In the genomic region with DNA sequence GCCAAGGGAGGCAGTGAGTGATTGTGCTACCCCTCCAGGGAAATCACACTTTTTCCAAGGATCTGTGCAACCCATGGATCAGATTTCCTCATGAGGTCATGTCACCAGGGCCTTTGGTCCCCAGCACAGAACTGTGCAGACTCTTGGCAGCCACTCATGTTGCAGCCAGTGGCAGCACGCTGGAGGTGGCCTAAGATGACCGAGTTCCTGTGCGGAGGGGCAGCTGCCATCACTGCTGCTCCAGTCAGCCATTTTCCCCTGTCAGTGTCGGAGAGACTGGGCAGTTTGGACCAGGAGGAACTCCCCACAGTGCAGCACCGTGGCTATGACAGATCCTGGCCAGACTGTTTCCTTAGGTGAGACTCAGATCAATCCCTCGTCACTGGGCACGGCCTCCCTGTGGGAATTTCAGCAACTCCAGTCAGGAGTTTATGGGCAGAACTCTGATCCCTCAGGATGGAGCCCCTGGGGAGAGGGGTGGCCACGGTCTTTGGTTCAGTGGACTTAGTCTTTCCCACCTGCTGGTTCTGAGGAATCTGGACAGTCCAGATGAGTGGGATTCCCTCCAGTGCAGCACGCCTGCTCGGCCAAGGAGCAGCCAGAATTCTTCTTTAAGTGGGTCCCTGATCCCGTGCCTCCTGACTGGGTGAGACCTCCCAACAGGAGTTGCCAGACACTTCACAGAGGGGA, we compare ENCODE assay signal across 22 cellular contexts.
"Had no signal": no experiment of that assay in that cellular context is flagged by ENCODE, and none has a peak within 500 bp of the region (broad histone marks: within the 10 kb centered on the region; RNA-seq: fewer than 3 reads in every experiment).

No MANE protein-coding gene starts in this region.

- H3K9me3 ChIP-seq: neutrophil had no signal

- H3K4me3 ChIP-seq: breast epithelium, gastroesophageal sphincter, heart left ventricle, stomach, suprapubic skin had no signal

- H3K9ac ChIP-seq: parathyroid adenoma had no signal

- FAIRE-seq: astrocyte had no signal

- H3K36me3 ChIP-seq: breast epithelium, gastroesophageal sphincter, heart left ventricle, neutrophil, stomach, suprapubic skin had no signal

- H3K27ac ChIP-seq: breast epithelium, epithelial cell of prostate, gastroesophageal sphincter, heart left ventricle, neutrophil, parathyroid adenoma, stomach, suprapubic skin had no signal

- ATAC-seq: activated T-cell treated with anti-CD3 and anti-CD28 coated beads, Interleukin-2, amount 50 U/mL, for 4 hours; gastroesophageal sphincter; heart left ventricle; left cardiac atrium; natural killer cell treated with Interleukin-12 subunit alpha and Interleukin-12 subunit beta and Interleukin-15 and Interleukin-18, amount 100 ng/mL, for 72 hours; right cardiac atrium; stimulated activated effector memory CD8-positive, alpha-beta T cell treated with anti-CD3 and anti-CD28 coated beads, Interleukin-12 subunit alpha, Interleukin-12 subunit beta, amount 100 ng/mL, for 72 hours had no signal

- H3K27me3 ChIP-seq: breast epithelium, gastroesophageal sphincter, heart left ventricle, neutrophil, stomach, suprapubic skin had no signal

- H3K4me1 ChIP-seq: breast epithelium, gastroesophageal sphincter, heart left ventricle, parathyroid adenoma, stomach, suprapubic skin had no signal

- DNase-seq: activated CD4-positive, alpha-beta T cell treated with anti-CD3 and anti-CD28 coated beads for 4 hours; activated CD4-positive, alpha-beta T cell treated with anti-CD3 and anti-CD28 coated beads, Interleukin-2, amount 50 U/mL, for 48 hours; activated CD4-positive, CD25-positive, alpha-beta regulatory T cell; activated CD8-positive, alpha-beta memory T cell treated with anti-CD3 and anti-CD28 coated beads, Interleukin-2, amount 50 U/mL, for 48 hours; activated naive CD4-positive, alpha-beta T cell treated with Interleukin-2 at 50 U/mL for 16 hours; activated naive CD8-positive, alpha-beta T cell treated with anti-CD3 and anti-CD28 coated beads for 36 hours; activated T-cell treated with anti-CD3 and anti-CD28 coated beads, Interleukin-2, amount 50 U/mL, for 4 hours; islet precursor cell; left cardiac atrium; right cardiac atrium; stimulated activated CD4-positive, alpha-beta T cell treated with anti-CD3 and anti-CD28 coated beads, Interleukin-1b, Interleukin-23, amount 100 ng/mL, for 48 hours; stomach had no signal

- H3K79me2 ChIP-seq: parathyroid adenoma had no signal

- H2AFZ ChIP-seq: parathyroid adenoma had no signal
